19 cellular contexts compared by ENCODE assay signal in genomic region chr1:37234941-37235418, GRCh38.
A peak's percentile ranks its signal among the peaks of the same experiment; 100 is the strongest.
DNase-seq lines count a peak whose midpoint lies in the region; ATAC-seq and TF ChIP-seq lines count a peak whose summit lies in the region.
"Had no signal": no experiment of that assay in that cellular context is flagged by ENCODE, and none has a peak within 500 bp of the region (broad histone marks: within the 10 kb centered on the region; RNA-seq: fewer than 3 reads in every experiment).

No MANE protein-coding gene starts in this region.

- H3K27me3 ChIP-seq in HUES48 (ENCODE audit: control insufficient read depth, insufficient read depth, low read length) (no peaks in the 10 kb centered on the region), ascending aorta (no peaks in the 10 kb centered on the region)

- H3K36me3 ChIP-seq in HUES48 (ENCODE audit: control insufficient read depth, insufficient read depth, low read length): no peaks in the 10 kb centered on the region
- H3K36me3 ChIP-seq in ascending aorta: no peaks in the 10 kb centered on the region
- H3K36me3 ChIP-seq: gastroesophageal sphincter, sigmoid colon had no signal

- H3K27ac ChIP-seq in HUES48 (ENCODE audit: low read depth, low read length): peak overlapping the region; percentile 21
- no peak overlapping the region for H3K27ac ChIP-seq in ascending aorta
- H3K27ac ChIP-seq: gastroesophageal sphincter, sigmoid colon had no signal

- peaks cover 34% of the 10 kb centered on the region for H3K4me1 ChIP-seq in HUES48 (ENCODE audit: control insufficient read depth, insufficient read depth, low read length)
- H3K4me1 ChIP-seq in ascending aorta: no peaks in the 10 kb centered on the region
- H3K4me1 ChIP-seq: Caco-2, gastroesophageal sphincter, sigmoid colon had no signal

- intact Hi-C loops in ascending aorta (cut with DNase I) (no loop called here), posterior vena cava (cut with DNase I) (no loop called here)

- no peak for ATAC-seq in HG03520 (IDR thresholded peaks at IDR 0.05; ENCODE audit: unreplicated experiment)
- ATAC-seq: gastroesophageal sphincter, Right ventricle myocardium inferior had no signal

- H3K9ac ChIP-seq in HUES48 (ENCODE audit: low read depth, low read length): no peak overlapping the region

- peaks cover 3% of the 10 kb centered on the region for H3K27me3 Mint-ChIP-seq in glutamatergic neuron (ENCODE audit: unreplicated experiment)

- peaks cover 32% of the 10 kb centered on the region for H3K4me1 Mint-ChIP-seq in glutamatergic neuron (ENCODE audit: low read depth, unreplicated experiment)
- H3K4me1 Mint-ChIP-seq: activated naive CD4-positive, alpha-beta T cell treated with anti-CD3 and anti-CD28 coated beads, Interleukin-2, amount 10 ng/mL, durations not matched to agents 7 days and 5 days had no signal

- H3K36me3 Mint-ChIP-seq in glutamatergic neuron (ENCODE audit: unreplicated experiment): peaks cover 7% of the 10 kb centered on the region
- H3K36me3 Mint-ChIP-seq: activated naive CD4-positive, alpha-beta T cell treated with anti-CD3 and anti-CD28 coated beads, Interleukin-2, amount 10 ng/mL, durations not matched to agents 7 days and 5 days had no signal

- DNase-seq in NCI-H69 (lab: John Stamatoyannopoulos, UW): peak; percentile 91
- DNase-seq in glutamatergic neuron: no peak
- peak; percentile 9 for DNase-seq in occipital lobe (lab: John Stamatoyannopoulos, UW)
- DNase-seq in ascending aorta (ENCODE audit: low spot score in 2 of 2): no peak
- DNase-seq in posterior vena cava (ENCODE audit: low spot score): no peak
- no peak for DNase-seq in activated T-cell treated with anti-CD3 and anti-CD28 coated beads, Interleukin-2, amount 50 U/mL, for 48 hours
- DNase-seq: activated CD4-positive, alpha-beta T cell treated with anti-CD3 and anti-CD28 coated beads, Interleukin-2, amount 50 U/mL, for 48 hours; activated naive CD4-positive, alpha-beta T cell treated with anti-CD3 and anti-CD28 coated beads, Interleukin-2, amount 10 ng/mL, durations not matched to agents 7 days and 5 days; Caco-2; cortex of kidney; NCI-H1930; sigmoid colon; stimulated activated CD4-positive, alpha-beta T cell treated with anti-CD3 and anti-CD28 coated beads, Interleukin-1b, Interleukin-23, amount 100 ng/mL, for 48 hours; T-helper 1 cell had no signal

- H3K4me3 Mint-ChIP-seq in glutamatergic neuron (ENCODE audit: unreplicated experiment): no peak overlapping the region
- H3K4me3 Mint-ChIP-seq: activated naive CD4-positive, alpha-beta T cell treated with anti-CD3 and anti-CD28 coated beads, Interleukin-2, amount 10 ng/mL, durations not matched to agents 7 days and 5 days; neural crest cell had no signal

- H3K27ac Mint-ChIP-seq in glutamatergic neuron (ENCODE audit: unreplicated experiment): peak overlapping the region; percentile 86
- H3K27ac Mint-ChIP-seq: activated naive CD4-positive, alpha-beta T cell treated with anti-CD3 and anti-CD28 coated beads, Interleukin-2, amount 10 ng/mL, durations not matched to agents 7 days and 5 days had no signal

- TF ChIP-seq CTCF in glutamatergic neuron (IDR thresholded peaks at IDR 0.05; ENCODE audit: partially characterized antibody, unreplicated experiment): no peak
- no peak for TF ChIP-seq CTCF in ascending aorta (IDR thresholded peaks at IDR 0.05)

- peaks cover 6% of the 10 kb centered on the region for H3K9me3 Mint-ChIP-seq in glutamatergic neuron (ENCODE audit: unreplicated experiment)
- H3K9me3 Mint-ChIP-seq: activated naive CD4-positive, alpha-beta T cell treated with anti-CD3 and anti-CD28 coated beads, Interleukin-2, amount 10 ng/mL, durations not matched to agents 7 days and 5 days had no signal

- H3K9me3 ChIP-seq in HUES48 (ENCODE audit: control insufficient read depth, insufficient read depth, low read length) (no peaks in the 10 kb centered on the region), ascending aorta (no peaks in the 10 kb centered on the region)
- H3K9me3 ChIP-seq: Caco-2 had no signal

- H3K4me3 ChIP-seq in HUES48 (ENCODE audit: low read depth, low read length) (no peak overlapping the region), ascending aorta (no peak overlapping the region)
- H3K4me3 ChIP-seq: gastroesophageal sphincter, sigmoid colon had no signal

Comparison
In these comparisons a context has a peak if more than half of its experiments do, and no peak if none do; other contexts are left out.
1. DNase-seq: peak in NCI-H69 (single experiment) and occipital lobe (single experiment); none in glutamatergic neuron (single experiment), ascending aorta (0 of 2), posterior vena cava (single experiment) and activated T-cell treated with anti-CD3 and anti-CD28 coated beads, Interleukin-2, amount 50 U/mL, for 48 hours (0 of 2).